Comparison of ENCODE assay signal across 8 cellular contexts in the genomic region with DNA sequence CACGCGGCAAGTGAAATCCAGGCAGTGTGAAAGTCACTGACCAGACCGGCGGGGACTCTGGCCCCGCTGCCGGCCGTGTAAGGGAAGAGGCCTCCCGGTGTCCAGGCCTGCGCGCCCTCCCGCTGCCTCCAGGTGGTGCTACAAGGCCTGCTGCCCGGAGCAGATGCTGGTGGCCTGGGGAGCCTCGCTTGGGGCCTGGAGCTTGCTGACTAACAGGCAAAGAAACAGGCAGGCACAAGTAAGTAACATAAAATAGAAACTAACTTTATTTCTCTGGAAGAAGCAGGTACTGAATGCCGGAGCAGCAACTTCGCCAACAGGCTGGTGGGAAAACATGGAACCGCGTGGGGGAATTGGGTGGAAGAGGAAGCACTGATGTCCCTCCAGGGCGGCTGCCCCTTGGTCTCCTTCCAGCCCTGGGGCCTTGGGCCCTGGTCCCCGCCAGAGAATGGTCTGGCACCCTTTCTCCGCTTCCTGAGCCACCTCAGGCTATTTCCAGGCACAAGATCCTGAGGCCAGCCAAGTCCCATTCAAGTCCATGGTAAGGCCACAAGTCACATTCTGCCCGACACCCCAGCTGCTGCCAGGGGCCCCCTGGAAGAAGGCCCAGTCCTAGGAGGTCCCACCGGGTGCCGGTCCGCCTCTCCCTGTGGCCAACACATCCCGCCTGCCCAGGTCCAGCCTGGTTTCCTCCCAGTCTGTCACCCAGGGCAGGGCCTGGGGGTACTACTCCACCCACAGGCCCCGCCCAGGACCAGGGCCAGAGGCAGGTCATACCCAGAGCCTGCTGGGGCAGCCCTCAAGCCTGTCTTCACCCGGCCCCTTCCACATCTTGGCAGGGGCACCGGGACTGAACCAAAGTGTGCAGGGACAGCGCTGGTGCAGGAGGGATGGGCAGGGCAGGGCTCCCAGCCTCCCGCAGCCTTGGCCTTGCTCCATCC. TPM values are rescaled to one million over a fixed set of nuclear protein-coding genes. Genes with fewer than 3 reads are reported as not detected.
DNase-seq lines count a peak whose midpoint lies in the region; FAIRE-seq and TF ChIP-seq lines count a peak whose summit lies in the region.

No MANE protein-coding gene starts in this region.

- no peak for FAIRE-seq in bronchial epithelial cell (lab: Jason Lieb, UNC)

- TF ChIP-seq CTCF in bronchial epithelial cell (IDR thresholded peaks at IDR 0.05; ENCODE audit: insufficient read depth, low read length, severe bottlenecking) (peak; percentile 94), kidney epithelial cell (IDR thresholded peaks at IDR 0.05; ENCODE audit: insufficient read depth, low read length, poor library complexity, severe bottlenecking) (peak; percentile 99)

- H3K4me3 ChIP-seq in bronchial epithelial cell (ENCODE audit: low read depth, low read length) (no peak overlapping the region), kidney epithelial cell (ENCODE audit: low read depth, low read length) (no peak overlapping the region)

- H3K27me3 ChIP-seq in bronchial epithelial cell (ENCODE audit: control insufficient read depth, insufficient read depth, low read length) (no peaks in the 10 kb centered on the region), kidney epithelial cell (ENCODE audit: control insufficient read depth, insufficient read depth, low read length) (peaks cover 3% of the 10 kb centered on the region)

- peaks cover 8% of the 10 kb centered on the region for H3K36me3 ChIP-seq in bronchial epithelial cell (ENCODE audit: control insufficient read depth, insufficient read depth, low read length)
- H3K36me3 ChIP-seq in kidney epithelial cell (ENCODE audit: control insufficient read depth, insufficient read depth, low read length): no peaks in the 10 kb centered on the region

- DNase-seq in NCI-H2227 (lab: John Stamatoyannopoulos, UW; ENCODE audit: unreplicated experiment): peak; percentile 62
- no peak for DNase-seq in NCI-H2227 treated with DMSO at 0.1 percent for 48 hours (lab: John Stamatoyannopoulos, UW)
- peak; percentile 43 for DNase-seq in NCI-H1092 (lab: John Stamatoyannopoulos, UW)
- DNase-seq in activated CD4-positive, CD25-positive, alpha-beta regulatory T cell treated with anti-CD3 and anti-CD28 coated beads, Interleukin-2, amount 50 U/mL, for 16 hours (ENCODE audit: low read depth, low spot score): peak; percentile 34
- DNase-seq in bronchial epithelial cell (ENCODE audit: low read depth): peak; percentile 77
- peak; percentile 47 for DNase-seq in kidney epithelial cell (ENCODE audit: low read depth)
- DNase-seq in stimulated activated CD4-positive, alpha-beta T cell treated with anti-CD3 and anti-CD28 coated beads, Interleukin-15, amount 100 ng/mL, for 48 hours (ENCODE audit: low read depth in 2 of 2): peak; percentile 52 to 72
- no peak for DNase-seq in NCI-H1436 treated with DMSO at 0.1 percent for 48 hours (lab: John Stamatoyannopoulos, UW)

RNA-seq across cellular contexts. Expression of a gene that starts 45.0 kb away (rescaled TPM):
- total RNA-seq in bronchial epithelial cell: 6.3 and 6.8 TPM in 2 replicates
- total RNA-seq in kidney epithelial cell: 14.1 and 16.0 TPM in 2 replicates

RNA-seq across cellular contexts. Expression of a gene that starts 51.7 kb away (rescaled TPM):
- total RNA-seq in bronchial epithelial cell: 0.26 and 1.0 TPM in 2 replicates
- 6.9 and 10.4 TPM in 2 replicates for total RNA-seq in kidney epithelial cell

Comparison
In these comparisons a context has a peak if more than half of its experiments do, and no peak if none do; other contexts are left out.
1. DNase-seq: peak in NCI-H2227 (single experiment), NCI-H1092 (single experiment), activated CD4-positive, CD25-positive, alpha-beta regulatory T cell treated with anti-CD3 and anti-CD28 coated beads, Interleukin-2, amount 50 U/mL, for 16 hours (single experiment), bronchial epithelial cell (single experiment), kidney epithelial cell (single experiment) and stimulated activated CD4-positive, alpha-beta T cell treated with anti-CD3 and anti-CD28 coated beads, Interleukin-15, amount 100 ng/mL, for 48 hours (2 of 2); none in NCI-H2227 treated with DMSO at 0.1 percent for 48 hours (single experiment) and NCI-H1436 treated with DMSO at 0.1 percent for 48 hours (single experiment).